In the genomic region with DNA sequence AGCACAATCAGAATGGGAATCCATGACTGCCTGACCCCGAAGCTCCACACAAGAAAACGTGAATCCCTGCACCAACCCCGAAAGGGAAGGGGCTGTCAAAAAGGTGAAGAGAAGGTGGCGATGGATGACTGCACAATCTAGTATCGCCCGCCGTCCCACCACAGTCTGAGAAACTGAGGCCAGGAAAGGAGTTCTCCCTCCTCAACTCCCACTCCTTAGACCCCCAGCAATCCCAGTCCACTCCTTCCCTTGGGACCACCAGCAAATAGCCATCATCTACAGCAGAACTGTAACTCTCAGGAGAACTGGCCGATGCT, we compare ENCODE assay signal across 8 cellular contexts. TPM values are rescaled to one million over a fixed set of nuclear protein-coding genes. Genes with fewer than 3 reads are reported as not detected.
DNase-seq lines count a peak whose midpoint lies in the region; ATAC-seq, FAIRE-seq and TF ChIP-seq lines count a peak whose summit lies in the region.

No MANE protein-coding gene starts in this region.

- peaks cover 4 to 6% of the 10 kb centered on the region in 2 experiments; a peak in 2 of 4 replicates for H3K36me3 ChIP-seq in HCT116 (ENCODE audit: control insufficient read depth in 1 of 2, insufficient read depth in 2 of 2, low read length in 2 of 2)
- peaks cover 10% of the 10 kb centered on the region for H3K36me3 ChIP-seq in WERI-Rb-1

- peak overlapping the region; percentile 86 to 99 for H3K4me3 ChIP-seq in HCT116 (replicated peaks in 1 of 2; ENCODE audit: low read depth in 1 of 2, low read length in 2 of 2)
- H3K4me3 ChIP-seq in WERI-Rb-1 (ENCODE audit: low read depth, low read length): peak overlapping the region; percentile 93
- H3K4me3 ChIP-seq in right cardiac atrium (ENCODE audit: low read length): peak overlapping the region; percentile 92

- whole genome bisulfite sequencing in right cardiac atrium: 1% methylated on average over 8 of the region's 8 CpGs

- no peaks in the 10 kb centered on the region for H4K20me1 ChIP-seq in HCT116 (ENCODE audit: insufficient read depth)

- ATAC-seq in HCT116 (no peak), right cardiac atrium (peak; percentile 2)

- TF ChIP-seq RAD21 in HCT116 (IDR thresholded peaks at IDR 0.05; ENCODE audit: low read depth): no peak

- no peak for TF ChIP-seq CTCF in HCT116 (IDR thresholded peaks at IDR 0.05 in 2 of 3, conservative IDR thresholded peaks at IDR 0.05 in 1 of 3; ENCODE audit: borderline replicate concordance in 1 of 3, insufficient read depth in 1 of 3, low read depth in 2 of 3, low read length in 2 of 3)
- TF ChIP-seq CTCF in WERI-Rb-1 (IDR thresholded peaks at IDR 0.05; ENCODE audit: low read depth, low read length): no peak

- CTCF ChIA-PET in HCT116 (lab: Charles Lee): interaction anchor here (1.4 to 4.0 kb wide), 3 partner anchors 9 to 101 kb away, joined by 3 to 22 read pairs (median 3); no protein-coding TSS in a partner anchor

- intact Hi-C loops in HCT116 (cut with micrococcal nuclease) (loop anchor here (2.0 kb wide), 1 partner anchor 61 kb away; a partner anchor contains a TSS), right cardiac atrium (cut with DNase I) (loop anchor here in 1 of 4 donors (10.0 kb wide), 2 partner anchors 55 to 95 kb away; a partner anchor contains a TSS)

- peaks cover 52% of the 10 kb centered on the region for H3K79me2 ChIP-seq in HCT116 (ENCODE audit: insufficient read depth, low read length)

- no peak overlapping the region for H2AFZ ChIP-seq in HCT116 (ENCODE audit: low read depth, low read length, poor library complexity, severe bottlenecking)

- no TSS peak for BruUV-seq in HCT116 (replicated peaks; lab: Mats Ljungman, UMichigan)

- RAD21 ChIA-PET in HCT116 (lab: Charles Lee; ENCODE audit: low non-redundant PET in 1 of 2, low total read pairs in 2 of 2, uncharacterized antibody in 2 of 2, unreplicated experiment in 2 of 2): interaction anchor here in 1 of 2 experiments (1.1 kb wide), 1 partner anchor 13 kb away, joined by 3 read pairs; no protein-coding TSS in a partner anchor

- DNase-seq in HCT116 (ENCODE audit: low read depth, low spot score) (no peak), WERI-Rb-1 (no peak), right cardiac atrium (peak in 1 of 3 donors; percentile 24), dedifferentiated amniotic fluid mesenchymal stem cell (ENCODE audit: extremely low spot score) (no peak), MV-4-11 (lab: John Stamatoyannopoulos, UW) (no peak), putamen (ENCODE audit: low spot score) (no peak), urothelium cell line (ENCODE audit: low spot score) (no peak)
- DNase-seq in stimulated activated CD8-positive, alpha-beta memory T cell treated with anti-CD3 and anti-CD28 coated beads, Interleukin-4, amount 100 ng/mL, for 48 hours: peak; percentile 27

- H3K4me2 ChIP-seq in HCT116 (ENCODE audit: low read length): peak overlapping the region; percentile 97

- H3K9me3 ChIP-seq in HCT116 (ENCODE audit: control insufficient read depth in 1 of 2, insufficient read depth in 1 of 2, low read depth in 1 of 2, low read length in 2 of 2): no peaks in the 10 kb centered on the region
- no peaks in the 10 kb centered on the region for H3K9me3 ChIP-seq in WERI-Rb-1 (ENCODE audit: severe bottlenecking)
- H3K9me3 ChIP-seq in right cardiac atrium (ENCODE audit: control insufficient read depth, low read length): no peaks in the 10 kb centered on the region

- H3K27me3 ChIP-seq in HCT116 (ENCODE audit: insufficient read depth, low read length) (no peaks in the 10 kb centered on the region), WERI-Rb-1 (ENCODE audit: insufficient read depth, low read depth, severe bottlenecking) (no peaks in the 10 kb centered on the region), right cardiac atrium (ENCODE audit: control insufficient read depth, insufficient read depth) (no peaks in the 10 kb centered on the region)

- TF ChIP-seq POLR2A in HCT116 (IDR thresholded peaks at IDR 0.05; ENCODE audit: borderline replicate concordance, extremely low read depth, insufficient read depth, insufficient read length): no peak

- H3K9me2 ChIP-seq in HCT116 (ENCODE audit: insufficient read depth): no peaks in the 10 kb centered on the region

- H3K4me1 ChIP-seq in HCT116 (ENCODE audit: control insufficient read depth in 1 of 2, insufficient read depth in 2 of 2, low read length in 2 of 2) (peaks cover 23 to 55% of the 10 kb centered on the region in 2 experiments), right cardiac atrium (ENCODE audit: control insufficient read depth, insufficient read depth, low read length) (peaks cover 4% of the 10 kb centered on the region)

- FAIRE-seq in urothelium cell line (lab: Jason Lieb, UNC): no peak

- peak overlapping the region; percentile 91 for H3K9ac ChIP-seq in HCT116 (ENCODE audit: low read length)

- POLR2A ChIA-PET in HCT116 (lab: Charles Lee): interaction anchor here (0.7 to 3.3 kb wide), 7 partner anchors 9 to 96 kb away, joined by 3 to 24 read pairs (median 11); a partner anchor contains a TSS

- H3K27ac ChIP-seq in HCT116 (ENCODE audit: low read depth, low read length) (peak overlapping the region; percentile 56), WERI-Rb-1 (peak overlapping the region; percentile 72), right cardiac atrium (ENCODE audit: low read length) (peak overlapping the region; percentile 86)

TF ChIP-seq in HCT116, 20 proteins besides CTCF, POLR2A, EP300 and RAD21:
- TF ChIP-seq TCF7L2 (IDR thresholded peaks at IDR 0.05; ENCODE audit: borderline replicate concordance, extremely low read depth, insufficient read depth, insufficient read length): no peak
- TF ChIP-seq SP1 (IDR thresholded peaks at IDR 0.05; ENCODE audit: low read depth): no peak
- TF ChIP-seq CEBPB (IDR thresholded peaks at IDR 0.05; ENCODE audit: low read depth): no peak
- no peak for TF ChIP-seq FOSL1 (IDR thresholded peaks at IDR 0.05; ENCODE audit: low read depth)
- no peak for TF ChIP-seq EZH2phosphoT487 (IDR thresholded peaks at IDR 0.05; ENCODE audit: borderline replicate concordance)
- TF ChIP-seq JUND (IDR thresholded peaks at IDR 0.05): no peak

RNA-seq across cellular contexts. Expression of a gene that starts 0.5 kb away (rescaled TPM):
- 133 TPM for total RNA-seq in HCT116 (2021; ENCODE audit: unreplicated experiment)
- 228 and 276 TPM in 2 replicates for polyA plus RNA-seq in HCT116 (2012)
- total RNA-seq in right cardiac atrium: 10 to 100 TPM; 46.1 to 50.8 (median 48.3) TPM
- polyA plus RNA-seq in right cardiac atrium: 57.7 TPM

RNA-seq across cellular contexts. Expression of a gene that starts 1.2 kb away (rescaled TPM):
- total RNA-seq in HCT116 (2021; ENCODE audit: unreplicated experiment): 6.2 TPM
- 5.3 and 5.5 TPM in 2 replicates for polyA plus RNA-seq in HCT116 (2012)
- total RNA-seq in right cardiac atrium: under 1 TPM; 0.42 to 0.83 (median 0.69) TPM
- 1.2 TPM for polyA plus RNA-seq in right cardiac atrium

RNA-seq across cellular contexts. Expression of a gene that starts 11.1 kb away (rescaled TPM):
- total RNA-seq in HCT116 (2021; ENCODE audit: unreplicated experiment): 26.9 TPM
- 12.2 and 13.1 TPM in 2 replicates for polyA plus RNA-seq in HCT116 (2012)
- total RNA-seq in right cardiac atrium: 10 to 100 TPM; 13.1 to 19.9 (median 17.0) TPM
- 9.8 TPM for polyA plus RNA-seq in right cardiac atrium

RNA-seq across cellular contexts. Expression of a gene that starts 52.1 kb away (rescaled TPM):
- total RNA-seq in HCT116 (2021; ENCODE audit: unreplicated experiment) (0.39 TPM), right cardiac atrium (10 to 100 TPM; 10.2 to 27.4 (median 17.6) TPM)
- 0.13 TPM in 1 of 2 replicates, not detected in the other for polyA plus RNA-seq in HCT116 (2012)
- 29.3 TPM for polyA plus RNA-seq in right cardiac atrium
